Comparison of ENCODE assay signal across 1 cellular context in the genomic region with DNA sequence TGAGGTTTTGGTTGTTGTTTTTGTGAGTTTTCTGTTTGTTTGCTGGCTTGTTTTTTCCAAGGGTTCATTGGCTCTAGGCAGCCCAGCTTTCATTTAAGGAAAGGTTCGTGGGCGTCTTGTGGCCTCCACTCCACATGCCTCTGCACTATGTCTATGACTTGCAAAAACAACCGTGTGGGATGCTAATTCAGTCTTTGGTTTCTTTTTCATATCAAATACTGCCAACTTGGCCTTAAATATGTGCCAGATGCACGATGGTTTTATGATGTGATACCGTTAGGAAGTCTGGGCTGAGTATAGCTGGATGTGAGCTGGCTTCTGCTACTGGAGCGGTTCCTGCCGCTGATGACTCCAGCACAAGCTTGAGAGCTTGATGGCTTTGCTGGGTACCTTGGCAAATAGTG.
TF ChIP-seq lines count a peak whose summit lies in the region.

No MANE protein-coding gene starts in this region.

TF ChIP-seq in GM23338, 12 proteins besides CTCF, POLR2A, EP300 and RAD21 (continued from another document):
- TF ChIP-seq, protein P1, sequence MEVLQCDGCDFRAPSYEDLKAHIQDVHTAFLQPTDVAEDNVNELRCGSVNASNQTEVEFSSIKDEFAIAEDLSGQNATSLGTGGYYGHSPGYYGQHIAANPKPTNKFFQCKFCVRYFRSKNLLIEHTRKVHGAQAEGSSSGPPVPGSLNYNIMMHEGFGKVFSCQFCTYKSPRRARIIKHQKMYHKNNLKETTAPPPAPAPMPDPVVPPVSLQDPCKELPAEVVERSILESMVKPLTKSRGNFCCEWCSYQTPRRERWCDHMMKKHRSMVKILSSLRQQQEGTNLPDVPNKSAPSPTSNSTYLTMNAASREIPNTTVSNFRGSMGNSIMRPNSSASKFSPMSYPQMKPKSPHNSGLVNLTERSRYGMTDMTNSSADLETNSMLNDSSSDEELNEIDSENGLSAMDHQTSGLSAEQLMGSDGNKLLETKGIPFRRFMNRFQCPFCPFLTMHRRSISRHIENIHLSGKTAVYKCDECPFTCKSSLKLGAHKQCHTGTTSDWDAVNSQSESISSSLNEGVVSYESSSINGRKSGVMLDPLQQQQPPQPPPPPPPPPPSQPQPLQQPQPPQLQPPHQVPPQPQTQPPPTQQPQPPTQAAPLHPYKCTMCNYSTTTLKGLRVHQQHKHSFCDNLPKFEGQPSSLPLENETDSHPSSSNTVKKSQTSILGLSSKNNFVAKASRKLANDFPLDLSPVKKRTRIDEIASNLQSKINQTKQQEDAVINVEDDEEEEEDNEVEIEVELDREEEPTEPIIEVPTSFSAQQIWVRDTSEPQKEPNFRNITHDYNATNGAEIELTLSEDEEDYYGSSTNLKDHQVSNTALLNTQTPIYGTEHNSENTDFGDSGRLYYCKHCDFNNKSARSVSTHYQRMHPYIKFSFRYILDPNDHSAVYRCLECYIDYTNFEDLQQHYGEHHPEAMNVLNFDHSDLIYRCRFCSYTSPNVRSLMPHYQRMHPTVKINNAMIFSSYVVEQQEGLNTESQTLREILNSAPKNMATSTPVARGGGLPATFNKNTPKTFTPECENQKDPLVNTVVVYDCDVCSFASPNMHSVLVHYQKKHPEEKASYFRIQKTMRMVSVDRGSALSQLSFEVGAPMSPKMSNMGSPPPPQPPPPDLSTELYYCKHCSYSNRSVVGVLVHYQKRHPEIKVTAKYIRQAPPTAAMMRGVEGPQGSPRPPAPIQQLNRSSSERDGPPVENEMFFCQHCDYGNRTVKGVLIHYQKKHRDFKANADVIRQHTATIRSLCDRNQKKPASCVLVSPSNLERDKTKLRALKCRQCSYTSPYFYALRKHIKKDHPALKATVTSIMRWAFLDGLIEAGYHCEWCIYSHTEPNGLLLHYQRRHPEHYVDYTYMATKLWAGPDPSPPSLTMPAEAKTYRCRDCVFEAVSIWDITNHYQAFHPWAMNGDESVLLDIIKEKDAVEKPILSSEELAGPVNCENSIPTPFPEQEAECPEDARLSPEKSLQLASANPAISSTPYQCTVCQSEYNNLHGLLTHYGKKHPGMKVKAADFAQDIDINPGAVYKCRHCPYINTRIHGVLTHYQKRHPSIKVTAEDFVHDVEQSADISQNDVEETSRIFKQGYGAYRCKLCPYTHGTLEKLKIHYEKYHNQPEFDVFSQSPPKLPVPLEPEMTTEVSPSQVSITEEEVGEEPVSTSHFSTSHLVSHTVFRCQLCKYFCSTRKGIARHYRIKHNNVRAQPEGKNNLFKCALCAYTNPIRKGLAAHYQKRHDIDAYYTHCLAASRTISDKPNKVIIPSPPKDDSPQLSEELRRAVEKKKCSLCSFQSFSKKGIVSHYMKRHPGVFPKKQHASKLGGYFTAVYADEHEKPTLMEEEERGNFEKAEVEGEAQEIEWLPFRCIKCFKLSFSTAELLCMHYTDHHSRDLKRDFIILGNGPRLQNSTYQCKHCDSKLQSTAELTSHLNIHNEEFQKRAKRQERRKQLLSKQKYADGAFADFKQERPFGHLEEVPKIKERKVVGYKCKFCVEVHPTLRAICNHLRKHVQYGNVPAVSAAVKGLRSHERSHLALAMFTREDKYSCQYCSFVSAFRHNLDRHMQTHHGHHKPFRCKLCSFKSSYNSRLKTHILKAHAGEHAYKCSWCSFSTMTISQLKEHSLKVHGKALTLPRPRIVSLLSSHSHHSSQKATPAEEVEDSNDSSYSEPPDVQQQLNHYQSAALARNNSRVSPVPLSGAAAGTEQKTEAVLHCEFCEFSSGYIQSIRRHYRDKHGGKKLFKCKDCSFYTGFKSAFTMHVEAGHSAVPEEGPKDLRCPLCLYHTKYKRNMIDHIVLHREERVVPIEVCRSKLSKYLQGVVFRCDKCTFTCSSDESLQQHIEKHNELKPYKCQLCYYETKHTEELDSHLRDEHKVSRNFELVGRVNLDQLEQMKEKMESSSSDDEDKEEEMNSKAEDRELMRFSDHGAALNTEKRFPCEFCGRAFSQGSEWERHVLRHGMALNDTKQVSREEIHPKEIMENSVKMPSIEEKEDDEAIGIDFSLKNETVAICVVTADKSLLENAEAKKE (CRISPR knock-in tag; IDR thresholded peaks at IDR 0.05): no peak
- TF ChIP-seq ZNF331 (CRISPR knock-in tag; IDR thresholded peaks at IDR 0.05; ENCODE audit: low read depth) (no peak), JUNB (IDR thresholded peaks at IDR 0.05; ENCODE audit: unreplicated experiment) (no peak), ZNF114 (CRISPR knock-in tag; IDR thresholded peaks at IDR 0.05) (no peak), EZH2 (IDR thresholded peaks at IDR 0.05; ENCODE audit: low read depth, unreplicated experiment) (no peak), CREB1 (CRISPR knock-in tag; IDR thresholded peaks at IDR 0.05; ENCODE audit: low read depth) (no peak), NANOG (IDR thresholded peaks at IDR 0.05; ENCODE audit: borderline replicate concordance) (no peak), POLR2AphosphoS5 (IDR thresholded peaks at IDR 0.05; ENCODE audit: low read depth) (no peak), STAT1 (IDR thresholded peaks at IDR 0.05; ENCODE audit: unreplicated experiment) (no peak)
- TF ChIP-seq, protein P2, sequence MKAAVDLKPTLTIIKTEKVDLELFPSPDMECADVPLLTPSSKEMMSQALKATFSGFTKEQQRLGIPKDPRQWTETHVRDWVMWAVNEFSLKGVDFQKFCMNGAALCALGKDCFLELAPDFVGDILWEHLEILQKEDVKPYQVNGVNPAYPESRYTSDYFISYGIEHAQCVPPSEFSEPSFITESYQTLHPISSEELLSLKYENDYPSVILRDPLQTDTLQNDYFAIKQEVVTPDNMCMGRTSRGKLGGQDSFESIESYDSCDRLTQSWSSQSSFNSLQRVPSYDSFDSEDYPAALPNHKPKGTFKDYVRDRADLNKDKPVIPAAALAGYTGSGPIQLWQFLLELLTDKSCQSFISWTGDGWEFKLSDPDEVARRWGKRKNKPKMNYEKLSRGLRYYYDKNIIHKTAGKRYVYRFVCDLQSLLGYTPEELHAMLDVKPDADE (IDR thresholded peaks at IDR 0.05): no peak
